1 cellular context compared by ENCODE assay signal in the genomic region with DNA sequence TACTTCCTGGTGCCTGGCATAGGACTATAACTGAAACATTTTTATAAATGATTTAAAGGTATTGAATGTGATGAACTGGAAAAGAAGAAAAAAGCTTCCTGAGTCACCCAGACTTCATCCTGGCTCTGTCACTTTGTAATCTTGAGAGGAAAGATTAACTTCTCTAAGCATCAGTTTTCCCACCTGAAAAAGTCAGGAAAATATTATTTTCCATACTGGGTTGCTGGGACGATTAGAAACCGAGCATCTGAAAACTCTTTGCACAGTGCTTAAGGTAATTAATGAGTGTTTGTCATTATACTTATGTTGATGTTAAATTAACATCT.
TF ChIP-seq lines count a peak whose summit lies in the region.

No MANE protein-coding gene starts in this region.

TF ChIP-seq in H1, 55 proteins besides CTCF, POLR2A, EP300 and RAD21:
- TF ChIP-seq, protein P1, sequence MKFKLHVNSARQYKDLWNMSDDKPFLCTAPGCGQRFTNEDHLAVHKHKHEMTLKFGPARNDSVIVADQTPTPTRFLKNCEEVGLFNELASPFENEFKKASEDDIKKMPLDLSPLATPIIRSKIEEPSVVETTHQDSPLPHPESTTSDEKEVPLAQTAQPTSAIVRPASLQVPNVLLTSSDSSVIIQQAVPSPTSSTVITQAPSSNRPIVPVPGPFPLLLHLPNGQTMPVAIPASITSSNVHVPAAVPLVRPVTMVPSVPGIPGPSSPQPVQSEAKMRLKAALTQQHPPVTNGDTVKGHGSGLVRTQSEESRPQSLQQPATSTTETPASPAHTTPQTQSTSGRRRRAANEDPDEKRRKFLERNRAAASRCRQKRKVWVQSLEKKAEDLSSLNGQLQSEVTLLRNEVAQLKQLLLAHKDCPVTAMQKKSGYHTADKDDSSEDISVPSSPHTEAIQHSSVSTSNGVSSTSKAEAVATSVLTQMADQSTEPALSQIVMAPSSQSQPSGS (IDR thresholded peaks at IDR 0.05; ENCODE audit: low read length) = no peak
- TF ChIP-seq TAF1 (IDR thresholded peaks at IDR 0.05; ENCODE audit: low read depth, low read length) (no peak), SRF (IDR thresholded peaks at IDR 0.05; ENCODE audit: low read depth, low read length) (no peak), SIRT6 (IDR thresholded peaks at IDR 0.05; ENCODE audit: low read length) (no peak), CHD1 (IDR thresholded peaks at IDR 0.05; ENCODE audit: low read depth, low read length) (no peak), BCL11A (IDR thresholded peaks at IDR 0.05; ENCODE audit: low read depth in 2 of 2, low read length in 2 of 2) (no peak), ASH2L (IDR thresholded peaks at IDR 0.05; ENCODE audit: low read length) (no peak), SP1 (IDR thresholded peaks at IDR 0.05; ENCODE audit: low read depth, low read length) (no peak), SP4 (IDR thresholded peaks at IDR 0.05; ENCODE audit: low read length) (no peak), SUZ12 (IDR thresholded peaks at IDR 0.05; ENCODE audit: low read length) (no peak), CTBP2 (IDR thresholded peaks at IDR 0.05; ENCODE audit: borderline replicate concordance, insufficient read depth, insufficient read length, low read length) (no peak), SAP30 (IDR thresholded peaks at IDR 0.05; ENCODE audit: insufficient read depth, insufficient replicate concordance, low read length) (no peak)
